Comparison of ENCODE assay signal across 9 cellular contexts in the genomic region with DNA sequence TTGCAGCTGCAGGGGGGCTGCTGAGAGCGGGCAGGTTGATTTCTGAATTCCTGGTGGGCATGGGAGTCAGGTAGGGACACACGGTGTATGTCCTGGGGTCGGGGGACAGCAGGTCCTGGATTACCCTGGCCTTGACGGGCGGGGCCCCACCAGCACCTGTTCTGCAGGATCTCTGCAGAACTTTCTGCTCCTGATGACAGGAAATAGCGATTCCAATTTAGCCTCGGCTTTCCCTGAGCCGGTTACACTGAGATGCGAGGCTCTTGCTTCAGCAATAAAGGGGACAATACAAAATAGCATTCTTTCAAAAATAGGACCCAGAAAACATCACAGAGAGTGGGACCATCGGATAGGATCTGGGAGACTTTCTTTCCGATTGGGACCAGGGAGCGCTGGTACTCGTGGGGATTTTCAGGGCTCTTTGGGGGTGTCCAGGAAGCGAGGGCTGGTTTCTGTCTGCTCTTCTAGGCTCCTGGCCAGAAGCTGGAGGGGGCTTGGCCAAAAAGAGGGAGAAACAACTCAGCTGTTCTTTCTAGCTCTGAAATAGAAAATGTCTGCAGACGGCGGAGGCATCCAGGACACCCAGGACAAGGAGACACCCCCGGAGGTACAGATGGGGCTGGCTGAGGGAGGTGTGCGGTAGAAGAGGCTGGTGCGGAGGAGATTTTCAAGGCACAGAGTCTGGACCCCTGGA. TPM values are rescaled to one million over a fixed set of nuclear protein-coding genes. Genes with fewer than 3 reads are reported as not detected.
DNase-seq lines count a peak whose midpoint lies in the region; ATAC-seq and TF ChIP-seq lines count a peak whose summit lies in the region.
"Had no signal": no experiment of that assay in that cellular context is flagged by ENCODE, and none has a peak within 500 bp of the region (broad histone marks: within the 10 kb centered on the region; RNA-seq: fewer than 3 reads in every experiment).

No MANE protein-coding gene starts in this region.

- H2BK120ac ChIP-seq in IMR-90 (ENCODE audit: low read depth, low read length): no peak overlapping the region

- in situ Hi-C loops in IMR-90 (cut with MboI; ENCODE audit: low sequenced_read_pairs): no loop called here

- H3K9me3 ChIP-seq in IMR-90 (ENCODE audit: control insufficient read depth, insufficient read depth, low read length) (no peaks in the 10 kb centered on the region), right lobe of liver (no peaks in the 10 kb centered on the region), thoracic aorta (no peaks in the 10 kb centered on the region)

- peaks cover 9% of the 10 kb centered on the region for H3K4me1 ChIP-seq in IMR-90 (ENCODE audit: control insufficient read depth, insufficient read depth, low read length)
- H3K4me1 ChIP-seq in right lobe of liver: peaks cover 0 to 15% (median 6%) of the 10 kb centered on the region in 4 donors
- H3K4me1 ChIP-seq in thoracic aorta (ENCODE audit: control insufficient read depth in 1 of 2, low read depth in 2 of 2): peaks cover 11 to 33% of the 10 kb centered on the region in 2 donors

- CTCF ChIA-PET in IMR-90 (lab: Yijun Ruan, JAX): interaction anchor here (1.2 kb wide), 1 partner anchor 17 kb away, joined by 3 read pairs; no protein-coding TSS in a partner anchor
- CTCF ChIA-PET in activated CD8-positive, alpha-beta T cell treated with anti-CD3 and anti-CD28 coated beads for 36 hours (lab: Charles Lee): interaction anchor here (0.9 to 23.9 kb wide), 3 partner anchors 17 to 54 kb away, joined by 3 to 376 read pairs (median 6); a partner anchor contains a TSS

- dilution Hi-C loops in IMR-90 (cut with HindIII; ENCODE audit: low sequenced_read_pairs, unreplicated experiment): no loop called here

- H3K4me3 ChIP-seq in IMR-90 (ENCODE audit: insufficient read depth, low read depth, low read length): peak overlapping the region; percentile 88
- H3K4me3 ChIP-seq in right lobe of liver: peak overlapping the region; percentile 68 to 79 (median 71)
- H3K4me3 ChIP-seq in thoracic aorta: peak overlapping the region; percentile 74

- H3K27me3 ChIP-seq in IMR-90 (ENCODE audit: control insufficient read depth, insufficient read depth, low read length) (no peaks in the 10 kb centered on the region), right lobe of liver (no peaks in the 10 kb centered on the region), thoracic aorta (replicated peaks; ENCODE audit: insufficient read depth) (no peaks in the 10 kb centered on the region)

- TF ChIP-seq POLR2A in IMR-90 (IDR thresholded peaks at IDR 0.05; ENCODE audit: low read depth, low read length) (no peak), right lobe of liver (IDR thresholded peaks at IDR 0.05) (no peak)

- H3K36me3 Mint-ChIP-seq in dendritic cell treated with granulocyte-macrophage colony-stimulating factor and Interleukin-4, amounts not matched to agents 40 ng/mL and 50 ng/mL, for 4 days (ENCODE audit: low read depth): peaks cover 46% of the 10 kb centered on the region
- no peaks in the 10 kb centered on the region for H3K36me3 Mint-ChIP-seq in activated CD8-positive, alpha-beta T cell treated with anti-CD3 and anti-CD28 coated beads for 36 hours (ENCODE audit: low read depth)

- TF ChIP-seq CTCF in IMR-90 (conservative IDR thresholded peaks at IDR 0.05; ENCODE audit: low read depth, low read length) (no peak), right lobe of liver (IDR thresholded peaks at IDR 0.05) (no peak), thoracic aorta (IDR thresholded peaks at IDR 0.05) (no peak)
- no peak for TF ChIP-seq CTCF in activated CD8-positive, alpha-beta T cell treated with anti-CD3 and anti-CD28 coated beads for 36 hours (IDR thresholded peaks at IDR 0.05)

- peak overlapping the region; percentile 91 for H2AK5ac ChIP-seq in IMR-90 (ENCODE audit: low read depth, low read length)

- no peaks in the 10 kb centered on the region for H3K9me3 Mint-ChIP-seq in dendritic cell treated with granulocyte-macrophage colony-stimulating factor and Interleukin-4, amounts not matched to agents 40 ng/mL and 50 ng/mL, for 4 days
- no peaks in the 10 kb centered on the region for H3K9me3 Mint-ChIP-seq in activated CD8-positive, alpha-beta T cell treated with anti-CD3 and anti-CD28 coated beads for 36 hours

- H2BK5ac ChIP-seq in IMR-90 (ENCODE audit: low read depth, low read length, poor library complexity, severe bottlenecking): peak overlapping the region; percentile 49

- peak; percentile 40 for ATAC-seq in IMR-90 (ENCODE audit: low read depth)
- ATAC-seq in right lobe of liver: peak in 1 of 4 donors; percentile 9
- ATAC-seq in thoracic aorta (ENCODE audit: insufficient number of reproducible peaks, low FRiP score, low read depth): no peak
- no peak for ATAC-seq in activated CD8-positive, alpha-beta T cell treated with anti-CD3 and anti-CD28 coated beads for 36 hours
- no peak for ATAC-seq in HG02852 (IDR thresholded peaks at IDR 0.05; ENCODE audit: unreplicated experiment)

- WGBS in IMR-90 (ENCODE audit: extremely low coverage in 2 of 2, insufficient read length in 1 of 2), 2 experiments: 6% methylated on average over 11 of the region's 19 CpGs; no CpG with 5 or more reads in 1 of the 2 experiments
- 22% methylated on average over 19 of the region's 19 CpGs for WGBS in right lobe of liver (ENCODE audit: insufficient coverage, low coverage, low lambda C conversion rate, missing lambda C conversion rate)

- H3K23ac ChIP-seq in IMR-90 (ENCODE audit: low read depth, low read length): peak overlapping the region; percentile 73

- no peaks in the 10 kb centered on the region for H4K20me1 ChIP-seq in IMR-90 (ENCODE audit: insufficient read depth, low read length)

- peaks cover 23% of the 10 kb centered on the region for H3K27me3 Mint-ChIP-seq in dendritic cell treated with granulocyte-macrophage colony-stimulating factor and Interleukin-4, amounts not matched to agents 40 ng/mL and 50 ng/mL, for 4 days
- H3K27me3 Mint-ChIP-seq in activated CD8-positive, alpha-beta T cell treated with anti-CD3 and anti-CD28 coated beads for 36 hours: peaks cover 8% of the 10 kb centered on the region

- H4K91ac ChIP-seq in IMR-90 (ENCODE audit: insufficient read depth, low read depth, low read length): peak overlapping the region; percentile 33; the same call in 1 of the 2 replicates

- no peak overlapping the region for H2BK20ac ChIP-seq in IMR-90 (ENCODE audit: low read depth, low read length)

- H3K4ac ChIP-seq in IMR-90 (ENCODE audit: low read depth, low read length): peak overlapping the region; percentile 73

- DNase-seq in IMR-90: peak; percentile 16
- peak in 1 of 3 donors; percentile 40 for DNase-seq in right lobe of liver
- DNase-seq in thoracic aorta (ENCODE audit: low spot score): no peak
- no peak for DNase-seq in NCI-H2227 (lab: John Stamatoyannopoulos, UW; ENCODE audit: unreplicated experiment)
- no peak for DNase-seq in activated CD8-positive, alpha-beta T cell treated with anti-CD3 and anti-CD28 coated beads for 36 hours
- DNase-seq in central memory CD4-positive, alpha-beta T cell: no peak

- peak overlapping the region; percentile 32; the same call in 1 of the 2 replicates for H3K56ac ChIP-seq in IMR-90 (ENCODE audit: extremely low read depth, insufficient read depth, low read length)

- intact Hi-C loops in IMR-90 (cut with micrococcal nuclease): no loop called here
- intact Hi-C loops in dendritic cell treated with granulocyte-macrophage colony-stimulating factor and Interleukin-4, amounts not matched to agents 40 ng/mL and 50 ng/mL, for 4 days (cut with micrococcal nuclease): no loop called here
- intact Hi-C loops in right lobe of liver (cut with DNase I): no loop called here
- intact Hi-C loops in activated CD8-positive, alpha-beta T cell treated with anti-CD3 and anti-CD28 coated beads for 36 hours (cut with micrococcal nuclease): no loop called here

- H3K27ac ChIP-seq in IMR-90 (ENCODE audit: insufficient read depth, low read length) (peak overlapping the region; percentile 79), right lobe of liver (peak overlapping the region; percentile 16 to 50 (median 37)), thoracic aorta (no peak overlapping the region)

- H3K18ac ChIP-seq in IMR-90 (ENCODE audit: low read depth, low read length): 0 out of 2 replicates have a peak overlapping the region, but pooled peaks have one; percentile 16

- peak overlapping the region; percentile 67 for H3K27ac Mint-ChIP-seq in dendritic cell treated with granulocyte-macrophage colony-stimulating factor and Interleukin-4, amounts not matched to agents 40 ng/mL and 50 ng/mL, for 4 days
- no peak overlapping the region for H3K27ac Mint-ChIP-seq in activated CD8-positive, alpha-beta T cell treated with anti-CD3 and anti-CD28 coated beads for 36 hours

- H3K4me3 Mint-ChIP-seq in dendritic cell treated with granulocyte-macrophage colony-stimulating factor and Interleukin-4, amounts not matched to agents 40 ng/mL and 50 ng/mL, for 4 days: peak overlapping the region; percentile 89
- no peak overlapping the region for H3K4me3 Mint-ChIP-seq in activated CD8-positive, alpha-beta T cell treated with anti-CD3 and anti-CD28 coated beads for 36 hours

- H3K9ac ChIP-seq in IMR-90 (ENCODE audit: low read depth, low read length): peak overlapping the region; percentile 91

- peak overlapping the region; percentile 89 to 93 for H4K8ac ChIP-seq in IMR-90 (ENCODE audit: low read depth in 2 of 2, low read length in 2 of 2)

- no peak overlapping the region for H2BK15ac ChIP-seq in IMR-90 (ENCODE audit: low read depth, low read length)

- peaks cover 26% of the 10 kb centered on the region for H3K4me1 Mint-ChIP-seq in dendritic cell treated with granulocyte-macrophage colony-stimulating factor and Interleukin-4, amounts not matched to agents 40 ng/mL and 50 ng/mL, for 4 days (ENCODE audit: low read depth)
- H3K4me1 Mint-ChIP-seq in activated CD8-positive, alpha-beta T cell treated with anti-CD3 and anti-CD28 coated beads for 36 hours (ENCODE audit: low read depth): no peaks in the 10 kb centered on the region

- H2AFZ ChIP-seq in IMR-90 (replicated peaks; ENCODE audit: low read length, poor library complexity): peak overlapping the region; percentile 93

- peak overlapping the region; percentile 83 for H3K14ac ChIP-seq in IMR-90 (replicated peaks; ENCODE audit: low read depth, low read length)

- POLR2A ChIA-PET in IMR-90 (lab: Charles Lee; ENCODE audit: unreplicated experiment): no interaction called here
- POLR2A ChIA-PET in activated CD8-positive, alpha-beta T cell treated with anti-CD3 and anti-CD28 coated beads for 36 hours (lab: Charles Lee): interaction anchor here (0.7 to 2.3 kb wide), 3 partner anchors 12 to 36 kb away, joined by 4 to 6 read pairs (median 4); no protein-coding TSS in a partner anchor

- peaks cover 27 to 34% of the 10 kb centered on the region in 2 experiments for H3K79me1 ChIP-seq in IMR-90 (ENCODE audit: low read depth in 1 of 2, low read length in 2 of 2)

- BruUV-seq in IMR-90 (replicated peaks; lab: Mats Ljungman, UMichigan): no TSS peak

- TF ChIP-seq RAD21 in IMR-90 (IDR thresholded peaks at IDR 0.05; ENCODE audit: low read length): no peak

- H3K36me3 ChIP-seq in IMR-90 (ENCODE audit: control insufficient read depth, insufficient read depth, low read length) (peaks cover 19% of the 10 kb centered on the region), right lobe of liver (no peaks in the 10 kb centered on the region), thoracic aorta (peaks cover 15% of the 10 kb centered on the region)

- H3K4me2 ChIP-seq in IMR-90 (ENCODE audit: low read depth, low read length): peak overlapping the region; percentile 95

- peaks cover 2% of the 10 kb centered on the region; the same call in 1 of the 2 replicates for H3K9me1 ChIP-seq in IMR-90 (ENCODE audit: insufficient read depth, low read length)

- H2AK9ac ChIP-seq in IMR-90 (replicated peaks; ENCODE audit: low read depth, low read length, poor library complexity): peak overlapping the region; percentile 97

- H4K5ac ChIP-seq in IMR-90 (ENCODE audit: low read depth, low read length): peak overlapping the region; percentile 82

RNA-seq across cellular contexts. Expression of a gene that starts 0.6 kb away (rescaled TPM):
- 8.2 and 8.3 TPM in 2 replicates for total RNA-seq in IMR-90 (2012; rRNA removed)
- 12.7 and 14.5 TPM in 2 replicates for polyA plus RNA-seq in IMR-90 (2012; rRNA removed)
- polyA plus RNA-seq in IMR-90 (2012; cell fraction: cytosol; rRNA removed): 9.2 and 18.7 TPM in 2 replicates
- 15.6 and 43.0 TPM in 2 replicates for polyA plus RNA-seq in IMR-90 (2012; cell fraction: nucleus; rRNA removed; ENCODE audit: low replicate concordance)
- total RNA-seq in right lobe of liver: 1 to 10 TPM; 4.0 to 8.4 (median 5.4) TPM
- 10 to 100 TPM; 16.4 to 19.4 TPM for total RNA-seq in thoracic aorta
- not detected for total RNA-seq in activated CD8-positive, alpha-beta T cell treated with anti-CD3 and anti-CD28 coated beads for 36 hours

RNA-seq across cellular contexts. Expression of a gene that starts 13.9 kb away (rescaled TPM):
- not detected in 2 replicates for total RNA-seq in IMR-90 (2012; rRNA removed)
- polyA plus RNA-seq in IMR-90 (2012; rRNA removed): not detected in 2 replicates
- polyA plus RNA-seq in IMR-90 (2012; cell fraction: cytosol; rRNA removed): not detected in 2 replicates
- polyA plus RNA-seq in IMR-90 (2012; cell fraction: nucleus; rRNA removed; ENCODE audit: low replicate concordance): 0.02 and 0.12 TPM in 2 replicates
- not detected for total RNA-seq in right lobe of liver
- total RNA-seq in thoracic aorta: not detected
- total RNA-seq in activated CD8-positive, alpha-beta T cell treated with anti-CD3 and anti-CD28 coated beads for 36 hours: under 1 TPM; 0.09 to 0.25 TPM
- total RNA-seq: frontal cortex had no signal

RNA-seq across cellular contexts. Expression of a gene that starts 21.8 kb away (rescaled TPM):
- total RNA-seq in IMR-90 (2012; rRNA removed): 0.56 and 0.72 TPM in 2 replicates
- polyA plus RNA-seq in IMR-90 (2012; rRNA removed): 4.0 and 4.1 TPM in 2 replicates
- 2.3 and 4.0 TPM in 2 replicates for polyA plus RNA-seq in IMR-90 (2012; cell fraction: cytosol; rRNA removed)
- polyA plus RNA-seq in IMR-90 (2012; cell fraction: nucleus; rRNA removed; ENCODE audit: low replicate concordance): 1.7 and 4.7 TPM in 2 replicates
- total RNA-seq in right lobe of liver: 1 to 10 TPM; 1.3 to 4.4 (median 1.7) TPM
- 10 to 100 TPM in 1 of 2 donors, 1 to 10 TPM in 1; 5.9 to 16.2 TPM for total RNA-seq in thoracic aorta
- total RNA-seq in activated CD8-positive, alpha-beta T cell treated with anti-CD3 and anti-CD28 coated beads for 36 hours: 1 to 10 TPM; 6.1 to 7.5 TPM

RNA-seq across cellular contexts. Expression of a gene that starts 47.6 kb away (rescaled TPM):
- total RNA-seq in IMR-90 (2012; rRNA removed): 21.7 and 25.6 TPM in 2 replicates
- 95.7 and 99.9 TPM in 2 replicates for polyA plus RNA-seq in IMR-90 (2012; rRNA removed)
- polyA plus RNA-seq in IMR-90 (2012; cell fraction: cytosol; rRNA removed): 129 and 155 TPM in 2 replicates
- 61.6 and 113 TPM in 2 replicates for polyA plus RNA-seq in IMR-90 (2012; cell fraction: nucleus; rRNA removed; ENCODE audit: low replicate concordance)
- 1,000 to 10,000 TPM in 2 of 6 experiments, 100 to 1,000 TPM in 4; 204 to 1,268 (median 669) TPM for total RNA-seq in right lobe of liver
- total RNA-seq in thoracic aorta: 10 to 100 TPM; 42.4 to 55.4 TPM
- 100 to 1,000 TPM; 971 to 974 TPM for total RNA-seq in activated CD8-positive, alpha-beta T cell treated with anti-CD3 and anti-CD28 coated beads for 36 hours

Comparison
In these comparisons a context has a peak if more than half of its experiments do, and no peak if none do; other contexts are left out.
1. H3K27ac ChIP-seq: peak in IMR-90 (single experiment) and right lobe of liver (3 of 3); none in thoracic aorta (0 of 2).
2. Peak in every context shown above with its lines, with median percentiles within 50 percentile points of each other: H3K4me3 ChIP-seq.